In genomic region chr17:12021604-12022003, GRCh38 we compare ENCODE assay signal across 8 cellular contexts. TPM values are rescaled to one million over a fixed set of nuclear protein-coding genes. Genes with fewer than 3 reads are reported as not detected.
DNase-seq lines count a peak whose midpoint lies in the region; ATAC-seq and TF ChIP-seq lines count a peak whose summit lies in the region.

No MANE protein-coding gene starts in this region.

- H3K4me2 ChIP-seq in OCI-LY7 (ENCODE audit: low read length), result peak overlapping the region; percentile 71

- BruUV-seq in OCI-LY7 (replicated peaks; lab: Mats Ljungman, UMichigan), result no TSS peak

- CTCF ChIA-PET in OCI-LY7 (lab: Charles Lee; ENCODE audit: unreplicated experiment), result no interaction called here

- no peak for TF ChIP-seq POLR2A in prostate gland (IDR thresholded peaks at IDR 0.05)

- ATAC-seq in HG02588 (IDR thresholded peaks at IDR 0.05; ENCODE audit: unreplicated experiment), result no peak

- peaks cover 24% of the 10 kb centered on the region; the same call in 1 of the 2 replicates for H4K20me1 ChIP-seq in OCI-LY7 (ENCODE audit: insufficient read depth, low read length)

- no peaks in the 10 kb centered on the region for H3K36me3 ChIP-seq in OCI-LY7 (ENCODE audit: insufficient read depth, low read length)
- H3K36me3 ChIP-seq in esophagus (ENCODE audit: control insufficient read depth in 2 of 2, insufficient read depth in 2 of 2, low read length in 1 of 2), result no peaks in the 10 kb centered on the region
- no peaks in the 10 kb centered on the region for H3K36me3 ChIP-seq in prostate gland

- no peaks in the 10 kb centered on the region for H3K9me2 ChIP-seq in OCI-LY7 (ENCODE audit: insufficient read depth, low read length)

- 4 to 11% methylated on average over 3 of the region's 3 CpGs for WGBS in esophagus, 2 donors
- WGBS in prostate gland, result 3% methylated on average over 3 of the region's 3 CpGs

- H3K4me3 ChIP-seq in OCI-LY7 (ENCODE audit: low read depth, low read length, poor library complexity, severe bottlenecking) (peak overlapping the region; percentile 92), esophagus (ENCODE audit: low read depth in 1 of 2, low read length in 2 of 2) (peak overlapping the region; percentile 88 to 98), prostate gland (peak overlapping the region; percentile 97 to 99)

- POLR2A ChIA-PET in OCI-LY7 (lab: Charles Lee), result interaction anchor here (0.9 to 4.1 kb wide), 2 partner anchors 25 to 27 kb away, joined by 3 to 39 read pairs; partner anchors contain the start of gene ZNF18

- peak; percentile 10 for DNase-seq in GM03348 (ENCODE audit: low spot score)
- peak; percentile 4 for DNase-seq in OCI-LY7 (ENCODE audit: low spot score)
- DNase-seq in prostate gland (ENCODE audit: low spot score), result no peak
- no peak for DNase-seq in H4 (ENCODE audit: low spot score)
- DNase-seq in inferior parietal cortex (ENCODE audit: extremely low spot score), result no peak
- no peak for DNase-seq in dermis blood vessel endothelial cell

- H3K27me3 ChIP-seq in esophagus (ENCODE audit: control insufficient read depth in 1 of 2, insufficient read depth in 2 of 2, low read length in 2 of 2) (no peaks in the 10 kb centered on the region), prostate gland (replicated peaks; ENCODE audit: insufficient read depth) (no peaks in the 10 kb centered on the region)

- H3K27ac ChIP-seq in OCI-LY7 (ENCODE audit: low read depth, low read length, poor library complexity, severe bottlenecking) (no peak overlapping the region), esophagus (ENCODE audit: low read depth in 2 of 2, low read length in 1 of 2) (peak overlapping the region; percentile 81 to 91), prostate gland (peak overlapping the region; percentile 83 to 90)

- peaks cover 39% of the 10 kb centered on the region; the same call in 1 of the 2 replicates for H3K79me2 ChIP-seq in OCI-LY7 (ENCODE audit: insufficient read depth, low read depth, low read length)

- H3K4me1 ChIP-seq in OCI-LY7 (ENCODE audit: insufficient read depth, low read length, poor library complexity, severe bottlenecking) (peaks cover 17% of the 10 kb centered on the region), esophagus (ENCODE audit: control insufficient read depth in 2 of 2, insufficient read depth in 2 of 2, low read length in 1 of 2) (peaks cover 3 to 4% of the 10 kb centered on the region in 2 donors), prostate gland (replicated peaks) (no peaks in the 10 kb centered on the region)

- intact Hi-C loops in OCI-LY7 (cut with micrococcal nuclease; ENCODE audit: unreplicated experiment) (loop anchor here (2.0 kb wide), 1 partner anchor 25 kb away; the partner anchor contains the start of gene ZNF18), prostate gland (cut with DNase I) (loop anchor here (2.0 kb wide), 1 partner anchor 25 kb away; the partner anchor contains the start of gene ZNF18)

- TF ChIP-seq CTCF in OCI-LY7 (conservative IDR thresholded peaks at IDR 0.05; ENCODE audit: low read length) (no peak), prostate gland (IDR thresholded peaks at IDR 0.05) (no peak)

- peak overlapping the region; percentile 45; the same call in 1 of the 2 replicates for H2AFZ ChIP-seq in OCI-LY7 (ENCODE audit: low read length)

- no peaks in the 10 kb centered on the region for H3K9me3 ChIP-seq in OCI-LY7 (ENCODE audit: low read length)
- no peaks in the 10 kb centered on the region for H3K9me3 ChIP-seq in esophagus (ENCODE audit: control insufficient read depth in 2 of 2, insufficient read depth in 1 of 2, low read depth in 1 of 2, low read length in 1 of 2)
- no peaks in the 10 kb centered on the region for H3K9me3 ChIP-seq in prostate gland

RNA-seq across cellular contexts. Expression of gene MAP2K4, which starts 0.9 kb away (rescaled TPM):
- total RNA-seq in OCI-LY7 (2014; rRNA removed; shearing (Covaris generic)), result 9.4 and 12.3 TPM in 2 replicates
- total RNA-seq in OCI-LY7 (2022) (24.9 and 29.1 TPM in 2 replicates), prostate gland (10 to 100 TPM; 26.2 to 42.1 TPM), dermis blood vessel endothelial cell (28.1 and 29.4 TPM in 2 replicates)
- polyA plus RNA-seq in esophagus, result 10 to 100 TPM; 13.6 to 16.5 TPM
- 12.6 and 15.6 TPM in 2 replicates for total RNA-seq in H4 (2014; rRNA removed; shearing (Covaris generic))

RNA-seq across cellular contexts. Expression of gene ZNF18, which starts 24.3 kb away (rescaled TPM):
- total RNA-seq in OCI-LY7 (2014; rRNA removed; shearing (Covaris generic)), result 9.1 and 10.6 TPM in 2 replicates
- 9.0 and 9.1 TPM in 2 replicates for total RNA-seq in OCI-LY7 (2022)
- polyA plus RNA-seq in esophagus, result 1 to 10 TPM; 4.6 to 5.9 TPM
- total RNA-seq in prostate gland, result 10 to 100 TPM; 11.8 to 13.3 TPM
- total RNA-seq in H4 (2014; rRNA removed; shearing (Covaris generic)), result 4.2 and 4.4 TPM in 2 replicates
- total RNA-seq in dermis blood vessel endothelial cell, result 6.8 and 8.2 TPM in 2 replicates

Comparison
In these comparisons a context has a peak if more than half of its experiments do, and no peak if none do; other contexts are left out.
1. DNase-seq: peak in GM03348 (single experiment) and OCI-LY7 (single experiment); none in prostate gland (single experiment), H4 (single experiment), inferior parietal cortex (single experiment) and dermis blood vessel endothelial cell (single experiment).
2. Peak in every context shown above with its lines, with median percentiles within 50 percentile points of each other: H3K4me3 ChIP-seq.